Comparison of ENCODE assay signal across 8 cellular contexts in genomic region chr20:35954907-35955251, GRCh38. TPM values are rescaled to one million over a fixed set of nuclear protein-coding genes. Genes with fewer than 3 reads are reported as not detected.
DNase-seq lines count a peak whose midpoint lies in the region; ATAC-seq, FAIRE-seq and TF ChIP-seq lines count a peak whose summit lies in the region.

No MANE protein-coding gene starts in this region.

- H3K27ac Mint-ChIP-seq in activated CD8-positive, alpha-beta memory T cell treated with anti-CD3 and anti-CD28 coated beads, Interleukin-2, amount 10 ng/mL, durations not matched to agents 7 days and 5 days: peak overlapping the region; percentile 100
- H3K27ac Mint-ChIP-seq in activated naive CD8-positive, alpha-beta T cell treated with anti-CD3 and anti-CD28 coated beads, Interleukin-2, amount 10 ng/mL, durations not matched to agents 7 days and 5 days: peak overlapping the region; percentile 100

- no peaks in the 10 kb centered on the region for H3K9me3 Mint-ChIP-seq in activated CD8-positive, alpha-beta memory T cell treated with anti-CD3 and anti-CD28 coated beads, Interleukin-2, amount 10 ng/mL, durations not matched to agents 7 days and 5 days (ENCODE audit: low read depth)
- peaks cover 2% of the 10 kb centered on the region for H3K9me3 Mint-ChIP-seq in activated naive CD8-positive, alpha-beta T cell treated with anti-CD3 and anti-CD28 coated beads, Interleukin-2, amount 10 ng/mL, durations not matched to agents 7 days and 5 days

- CTCF ChIA-PET in activated CD8-positive, alpha-beta memory T cell treated with anti-CD3 and anti-CD28 coated beads, Interleukin-2, amount 10 ng/mL, durations not matched to agents 7 days and 5 days (lab: Charles Lee): interaction anchor here (0.6 to 4.0 kb wide), 33 partner anchors 8 to 880 kb away, joined by 3 to 47 read pairs (median 5); partner anchors contain the start of genes AAR2, CEP250, CPNE1 and ERGIC3

- H3K4me3 ChIP-seq in MG63: peak overlapping the region; percentile 97
- peak overlapping the region; percentile 69 to 95 (median 90) for H3K4me3 ChIP-seq in skin epidermis

- peak overlapping the region; percentile 55 to 100 (median 98) for H3K27ac ChIP-seq in skin epidermis

- no peak for TF ChIP-seq CTCF in D721Med (IDR thresholded peaks at IDR 0.05; ENCODE audit: insufficient read depth, missing control alignments)

- peaks cover 28% of the 10 kb centered on the region for H3K36me3 ChIP-seq in MG63

- H3K27me3 ChIP-seq in MG63: no peaks in the 10 kb centered on the region

- peak; percentile 7 for ATAC-seq in activated CD8-positive, alpha-beta memory T cell treated with anti-CD3 and anti-CD28 coated beads, Interleukin-2, amount 10 ng/mL, durations not matched to agents 7 days and 5 days
- ATAC-seq in activated naive CD8-positive, alpha-beta T cell treated with anti-CD3 and anti-CD28 coated beads, Interleukin-2, amount 10 ng/mL, durations not matched to agents 7 days and 5 days (ENCODE audit: low read depth): no peak

- H3K9me3 ChIP-seq in MG63: no peaks in the 10 kb centered on the region

- H3K4me1 Mint-ChIP-seq in activated CD8-positive, alpha-beta memory T cell treated with anti-CD3 and anti-CD28 coated beads, Interleukin-2, amount 10 ng/mL, durations not matched to agents 7 days and 5 days: peaks cover 23% of the 10 kb centered on the region
- H3K4me1 Mint-ChIP-seq in activated naive CD8-positive, alpha-beta T cell treated with anti-CD3 and anti-CD28 coated beads, Interleukin-2, amount 10 ng/mL, durations not matched to agents 7 days and 5 days: peaks cover 8% of the 10 kb centered on the region

- no peaks in the 10 kb centered on the region for H3K27me3 Mint-ChIP-seq in activated CD8-positive, alpha-beta memory T cell treated with anti-CD3 and anti-CD28 coated beads, Interleukin-2, amount 10 ng/mL, durations not matched to agents 7 days and 5 days
- no peaks in the 10 kb centered on the region for H3K27me3 Mint-ChIP-seq in activated naive CD8-positive, alpha-beta T cell treated with anti-CD3 and anti-CD28 coated beads, Interleukin-2, amount 10 ng/mL, durations not matched to agents 7 days and 5 days

- FAIRE-seq in HTR-8/SVneo (lab: Jason Lieb, UNC) (no peak), D721Med (lab: Jason Lieb, UNC) (no peak)

- H3K36me3 Mint-ChIP-seq in activated CD8-positive, alpha-beta memory T cell treated with anti-CD3 and anti-CD28 coated beads, Interleukin-2, amount 10 ng/mL, durations not matched to agents 7 days and 5 days: peaks cover 6% of the 10 kb centered on the region
- H3K36me3 Mint-ChIP-seq in activated naive CD8-positive, alpha-beta T cell treated with anti-CD3 and anti-CD28 coated beads, Interleukin-2, amount 10 ng/mL, durations not matched to agents 7 days and 5 days: peaks cover 10% of the 10 kb centered on the region

- POLR2A ChIA-PET in activated naive CD8-positive, alpha-beta T cell treated with anti-CD3 and anti-CD28 coated beads, Interleukin-2, amount 10 ng/mL, durations not matched to agents 7 days and 5 days (lab: Charles Lee): interaction anchor here (0.6 to 3.9 kb wide), 27 partner anchors 9 to 1335 kb away, joined by 3 to 89 read pairs (median 6); partner anchors contain the start of genes AAR2, CEP250, CNBD2 and CPNE1

- peak; percentile 80 for DNase-seq in activated CD8-positive, alpha-beta memory T cell treated with anti-CD3 and anti-CD28 coated beads, Interleukin-2, amount 10 ng/mL, durations not matched to agents 7 days and 5 days
- DNase-seq in activated CD8-positive, alpha-beta memory T cell treated with anti-CD3 and anti-CD28 coated beads, Interleukin-2, amount 50 U/mL, for 4 hours: no peak
- DNase-seq in MG63: peak; percentile 17
- DNase-seq in activated naive CD8-positive, alpha-beta T cell treated with anti-CD3 and anti-CD28 coated beads, Interleukin-2, amount 10 ng/mL, durations not matched to agents 7 days and 5 days: no peak
- peak; percentile 63 for DNase-seq in hepatic stellate cell (ENCODE audit: low spot score)
- DNase-seq in HTR-8/SVneo (ENCODE audit: insufficient read length, low spot score): no peak
- no peak for DNase-seq in D721Med (ENCODE audit: insufficient read length, low spot score)

- H3K4me3 Mint-ChIP-seq in activated CD8-positive, alpha-beta memory T cell treated with anti-CD3 and anti-CD28 coated beads, Interleukin-2, amount 10 ng/mL, durations not matched to agents 7 days and 5 days: peak overlapping the region; percentile 90
- peak overlapping the region; percentile 99 for H3K4me3 Mint-ChIP-seq in activated naive CD8-positive, alpha-beta T cell treated with anti-CD3 and anti-CD28 coated beads, Interleukin-2, amount 10 ng/mL, durations not matched to agents 7 days and 5 days

RNA-seq across cellular contexts. Expression of gene SCAND1, which starts 0.6 kb away (rescaled TPM):
- total RNA-seq in activated CD8-positive, alpha-beta memory T cell treated with anti-CD3 and anti-CD28 coated beads, Interleukin-2, amount 10 ng/mL, durations not matched to agents 7 days and 5 days: 10 to 100 TPM; 61.2 to 63.9 TPM
- total RNA-seq in MG63 (2014; rRNA removed; shearing (Covaris generic); ENCODE audit: low replicate concordance): 29.8 and 79.0 TPM in 2 replicates
- total RNA-seq in activated naive CD8-positive, alpha-beta T cell treated with anti-CD3 and anti-CD28 coated beads, Interleukin-2, amount 10 ng/mL, durations not matched to agents 7 days and 5 days: 10 to 100 TPM; 57.8 to 60.9 TPM

RNA-seq across cellular contexts. Expression of gene CNBD2, which starts 13.5 kb away (rescaled TPM):
- 1 to 10 TPM; 5.2 to 7.8 TPM for total RNA-seq in activated CD8-positive, alpha-beta memory T cell treated with anti-CD3 and anti-CD28 coated beads, Interleukin-2, amount 10 ng/mL, durations not matched to agents 7 days and 5 days
- 3.4 TPM in 1 of 2 replicates, not detected in the other for total RNA-seq in MG63 (2014; rRNA removed; shearing (Covaris generic); ENCODE audit: low replicate concordance)
- total RNA-seq in activated naive CD8-positive, alpha-beta T cell treated with anti-CD3 and anti-CD28 coated beads, Interleukin-2, amount 10 ng/mL, durations not matched to agents 7 days and 5 days: 1 to 10 TPM; 5.7 to 7.1 TPM

Comparison
In these comparisons a context has a peak if more than half of its experiments do, and no peak if none do; other contexts are left out.
1. DNase-seq: peak in activated CD8-positive, alpha-beta memory T cell treated with anti-CD3 and anti-CD28 coated beads, Interleukin-2, amount 10 ng/mL, durations not matched to agents 7 days and 5 days (single experiment), MG63 (single experiment) and hepatic stellate cell (single experiment); none in activated CD8-positive, alpha-beta memory T cell treated with anti-CD3 and anti-CD28 coated beads, Interleukin-2, amount 50 U/mL, for 4 hours (single experiment), activated naive CD8-positive, alpha-beta T cell treated with anti-CD3 and anti-CD28 coated beads, Interleukin-2, amount 10 ng/mL, durations not matched to agents 7 days and 5 days (single experiment), HTR-8/SVneo (single experiment) and D721Med (single experiment).